In genomic region chr2:109513749-109514588, GRCh38 we compare ENCODE assay signal across 8 cellular contexts.
DNase-seq lines count a peak whose midpoint lies in the region; ATAC-seq lines count a peak whose summit lies in the region.

No MANE protein-coding gene starts in this region.

- peak overlapping the region; percentile 68 for H3K27ac ChIP-seq in layer of hippocampus (ENCODE audit: low read depth, low read length)

- no peaks in the 10 kb centered on the region for H3K27me3 ChIP-seq in layer of hippocampus (ENCODE audit: control insufficient read depth, insufficient read depth, low read length)

- no peaks in the 10 kb centered on the region for H3K9me3 Mint-ChIP-seq in activated naive CD8-positive, alpha-beta T cell treated with anti-CD3 and anti-CD28 coated beads for 36 hours

- no peaks in the 10 kb centered on the region for H3K27me3 Mint-ChIP-seq in activated naive CD8-positive, alpha-beta T cell treated with anti-CD3 and anti-CD28 coated beads for 36 hours

- no peak overlapping the region for H3K4me3 Mint-ChIP-seq in activated naive CD8-positive, alpha-beta T cell treated with anti-CD3 and anti-CD28 coated beads for 36 hours

- peak; percentile 63 for ATAC-seq in HG03064 (IDR thresholded peaks at IDR 0.05; ENCODE audit: low read depth, unreplicated experiment)

- peak; percentile 30 for DNase-seq in stimulated activated CD4-positive, alpha-beta T cell treated with anti-CD3 and anti-CD28 coated beads, Interleukin-15, amount 100 ng/mL, for 24 hours
- no peak for DNase-seq in stimulated activated CD4-positive, alpha-beta T cell treated with anti-CD3 and anti-CD28 coated beads, Interleukin-12 subunit alpha, Interleukin-12 subunit beta, amount 100 ng/mL, for 4 hours
- DNase-seq in activated naive CD8-positive, alpha-beta T cell treated with anti-CD3 and anti-CD28 coated beads for 36 hours: peak; percentile 28
- DNase-seq in ureter (ENCODE audit: low spot score) (peak; percentile 62), NCI-H524 treated with DMSO at 0.1 percent for 48 hours (lab: John Stamatoyannopoulos, UW) (no peak), pons (ENCODE audit: low spot score) (no peak)

- no peaks in the 10 kb centered on the region for H3K4me1 Mint-ChIP-seq in activated naive CD8-positive, alpha-beta T cell treated with anti-CD3 and anti-CD28 coated beads for 36 hours

- H3K27ac Mint-ChIP-seq in activated naive CD8-positive, alpha-beta T cell treated with anti-CD3 and anti-CD28 coated beads for 36 hours: no peak overlapping the region

- no peaks in the 10 kb centered on the region for H3K36me3 Mint-ChIP-seq in activated naive CD8-positive, alpha-beta T cell treated with anti-CD3 and anti-CD28 coated beads for 36 hours

Comparison
In these comparisons a context has a peak if more than half of its experiments do, and no peak if none do; other contexts are left out.
1. DNase-seq: peak in stimulated activated CD4-positive, alpha-beta T cell treated with anti-CD3 and anti-CD28 coated beads, Interleukin-15, amount 100 ng/mL, for 24 hours (single experiment), activated naive CD8-positive, alpha-beta T cell treated with anti-CD3 and anti-CD28 coated beads for 36 hours (single experiment) and ureter (single experiment); none in stimulated activated CD4-positive, alpha-beta T cell treated with anti-CD3 and anti-CD28 coated beads, Interleukin-12 subunit alpha, Interleukin-12 subunit beta, amount 100 ng/mL, for 4 hours (single experiment), NCI-H524 treated with DMSO at 0.1 percent for 48 hours (single experiment) and pons (single experiment).